Comparison of ENCODE assay signal across 8 cellular contexts in genomic region chr7:150276132-150276695, GRCh38.
DNase-seq lines count a peak whose midpoint lies in the region; ATAC-seq and TF ChIP-seq lines count a peak whose summit lies in the region.
"Not testable (repeated sequence)": the region's sequence is repeated elsewhere in the genome, so short reads cannot be mapped to it uniquely, and the experiment has no call there.

No MANE protein-coding gene starts in this region.

- not testable (repeated sequence) for H3K27ac ChIP-seq in coronary artery

- ATAC-seq in HG03558 (IDR thresholded peaks at IDR 0.05; ENCODE audit: extremely low read depth, unreplicated experiment): peak; percentile 56

- peak; percentile 60 for TF ChIP-seq CTCF in GM12873 (IDR thresholded peaks at IDR 0.05; ENCODE audit: insufficient read depth, low read depth, low read length, missing control alignments)
- peak; percentile 46 for TF ChIP-seq CTCF in coronary artery (IDR thresholded peaks at IDR 0.05)
- peak; percentile 64 for TF ChIP-seq CTCF in retinal pigment epithelial cell (conservative IDR thresholded peaks at IDR 0.05; ENCODE audit: low read depth, low read length)

- DNase-seq in AG08395 (ENCODE audit: low spot score) (peak; percentile 25), NCI-H526 treated with DMSO at 0.1 percent for 48 hours (lab: John Stamatoyannopoulos, UW) (peak; percentile 16), iPS-NIHi7 (ENCODE audit: extremely low spot score) (peak; percentile 22)
- DNase-seq in activated CD4-positive, alpha-beta T cell treated with anti-CD3 and anti-CD28 coated beads, Interleukin-2, amount 50 U/mL, for 1 hour: peak; percentile 17
- DNase-seq in coronary artery (ENCODE audit: low spot score); retinal pigment epithelial cell (ENCODE audit: low read depth): not testable (repeated sequence)

- H3K4me3 ChIP-seq in coronary artery; retinal pigment epithelial cell (ENCODE audit: low read length): not testable (repeated sequence)
